ENCODE assay signal across 8 cellular contexts in genomic region chr7:100132697-100133137, GRCh38. TPM values are rescaled to one million over a fixed set of nuclear protein-coding genes. Genes with fewer than 3 reads are reported as not detected.
DNase-seq lines count a peak whose midpoint lies in the region; ATAC-seq and FAIRE-seq lines count a peak whose summit lies in the region.

No MANE protein-coding gene starts in this region.

- H3K4me3 Mint-ChIP-seq in natural killer cell treated with Interleukin-12 subunit alpha and Interleukin-12 subunit beta and Interleukin-15 and Interleukin-18, amount 100 ng/mL, for 72 hours, result no peak overlapping the region

- H3K36me3 Mint-ChIP-seq in natural killer cell treated with Interleukin-12 subunit alpha and Interleukin-12 subunit beta and Interleukin-15 and Interleukin-18, amount 100 ng/mL, for 72 hours, result no peaks in the 10 kb centered on the region

- H3K27me3 Mint-ChIP-seq in natural killer cell treated with Interleukin-12 subunit alpha and Interleukin-12 subunit beta and Interleukin-15 and Interleukin-18, amount 100 ng/mL, for 72 hours, result peaks cover 0 to 3% of the 10 kb centered on the region in 2 donors

- peaks cover 12 to 15% of the 10 kb centered on the region in 2 donors for H3K4me1 Mint-ChIP-seq in natural killer cell treated with Interleukin-12 subunit alpha and Interleukin-12 subunit beta and Interleukin-15 and Interleukin-18, amount 100 ng/mL, for 72 hours (ENCODE audit: low read depth in 2 of 2)

- ATAC-seq in HG03558 (IDR thresholded peaks at IDR 0.05; ENCODE audit: extremely low read depth, unreplicated experiment), result peak; percentile 70
- ATAC-seq in esophagus mucosa, result peak; percentile 62
- ATAC-seq in natural killer cell treated with Interleukin-12 subunit alpha and Interleukin-12 subunit beta and Interleukin-15 and Interleukin-18, amount 100 ng/mL, for 72 hours, result peak; percentile 78 to 84

- H3K27ac Mint-ChIP-seq in natural killer cell treated with Interleukin-12 subunit alpha and Interleukin-12 subunit beta and Interleukin-15 and Interleukin-18, amount 100 ng/mL, for 72 hours, result peak overlapping the region in 1 of 2 donors; percentile 39

- peak; percentile 59 for DNase-seq in activated gamma-delta T cell treated with Interleukin-2 at 50 U/mL for 16 hours
- DNase-seq in activated gamma-delta T cell (lab: John Stamatoyannopoulos, UW), result no peak
- peak; percentile 65 to 75 for DNase-seq in NOMO-1 (lab: John Stamatoyannopoulos, UW; ENCODE audit: unreplicated experiment in 2 of 2)
- peak; percentile 65 for DNase-seq in activated CD8-positive, alpha-beta memory T cell treated with anti-CD3 and anti-CD28 coated beads, Interleukin-2, amount 50 U/mL, for 4 hours
- DNase-seq in natural killer cell treated with Interleukin-12 subunit alpha and Interleukin-12 subunit beta and Interleukin-15 and Interleukin-18, amount 100 ng/mL, for 72 hours (ENCODE audit: low spot score), result no peak
- DNase-seq in urothelium cell line (ENCODE audit: low spot score), result peak; percentile 87

- FAIRE-seq in urothelium cell line (lab: Jason Lieb, UNC), result peak; percentile 95

- H3K9me3 Mint-ChIP-seq in natural killer cell treated with Interleukin-12 subunit alpha and Interleukin-12 subunit beta and Interleukin-15 and Interleukin-18, amount 100 ng/mL, for 72 hours, result no peaks in the 10 kb centered on the region

RNA-seq across cellular contexts. Expression of gene MBLAC1, which starts 6.0 kb away (rescaled TPM):
- 1.7 TPM for total RNA-seq in esophagus mucosa
- total RNA-seq in natural killer cell treated with Interleukin-12 subunit alpha and Interleukin-12 subunit beta and Interleukin-15 and Interleukin-18, amount 100 ng/mL, for 72 hours, result 1 to 10 TPM; 3.4 to 6.5 TPM

RNA-seq across cellular contexts. Expression of gene CNPY4, which starts 13.3 kb away (rescaled TPM):
- 3.4 TPM for total RNA-seq in esophagus mucosa
- 10 to 100 TPM; 17.5 to 19.1 TPM for total RNA-seq in natural killer cell treated with Interleukin-12 subunit alpha and Interleukin-12 subunit beta and Interleukin-15 and Interleukin-18, amount 100 ng/mL, for 72 hours

RNA-seq across cellular contexts. Expression of gene TAF6, which starts 13.6 kb away (rescaled TPM):
- total RNA-seq in esophagus mucosa, result 23.3 TPM
- total RNA-seq in natural killer cell treated with Interleukin-12 subunit alpha and Interleukin-12 subunit beta and Interleukin-15 and Interleukin-18, amount 100 ng/mL, for 72 hours, result 10 to 100 TPM; 46.3 to 69.1 TPM

RNA-seq across cellular contexts. Expression of gene LAMTOR4, which starts 16.0 kb away (rescaled TPM):
- 71.1 TPM for total RNA-seq in esophagus mucosa
- total RNA-seq in natural killer cell treated with Interleukin-12 subunit alpha and Interleukin-12 subunit beta and Interleukin-15 and Interleukin-18, amount 100 ng/mL, for 72 hours, result 100 to 1,000 TPM; 124 to 145 TPM

RNA-seq across cellular contexts. Expression of gene TRAPPC14, which starts 25.8 kb away (rescaled TPM):
- total RNA-seq in esophagus mucosa, result 16.3 TPM
- total RNA-seq in natural killer cell treated with Interleukin-12 subunit alpha and Interleukin-12 subunit beta and Interleukin-15 and Interleukin-18, amount 100 ng/mL, for 72 hours, result 10 to 100 TPM; 46.2 to 52.7 TPM

Comparison
In these comparisons a context has a peak if more than half of its experiments do, and no peak if none do; other contexts are left out.
1. DNase-seq: peak in activated gamma-delta T cell treated with Interleukin-2 at 50 U/mL for 16 hours (single experiment), NOMO-1 (2 of 2), activated CD8-positive, alpha-beta memory T cell treated with anti-CD3 and anti-CD28 coated beads, Interleukin-2, amount 50 U/mL, for 4 hours (single experiment) and urothelium cell line (single experiment); none in activated gamma-delta T cell (single experiment) and natural killer cell treated with Interleukin-12 subunit alpha and Interleukin-12 subunit beta and Interleukin-15 and Interleukin-18, amount 100 ng/mL, for 72 hours (single experiment).
2. Peak in every context shown above with its lines, with median percentiles within 50 percentile points of each other: ATAC-seq.